8 cellular contexts compared by ENCODE assay signal in genomic region chr12:12890815-12891645, GRCh38. TPM values are rescaled to one million over a fixed set of nuclear protein-coding genes. Genes with fewer than 3 reads are reported as not detected.
DNase-seq lines count a peak whose midpoint lies in the region; ATAC-seq and TF ChIP-seq lines count a peak whose summit lies in the region.

Gene GPRC5A (plus strand): TSS chr12:12891562. CDS start chr12:12908250, 16,688 bp downstream.

- peaks cover 0 to 13% (median 0%) of the 10 kb centered on the region in 4 donors for H3K4me1 Mint-ChIP-seq in CD4-positive, CD25-positive, alpha-beta regulatory T cell

- H4K20me1 ChIP-seq in PC-9 (ENCODE audit: insufficient read depth) (peaks cover 39% of the 10 kb centered on the region), osteoblast (ENCODE audit: insufficient read depth, low read length) (no peaks in the 10 kb centered on the region)

- H3K36me3 Mint-ChIP-seq in CD4-positive, CD25-positive, alpha-beta regulatory T cell, result no peaks in the 10 kb centered on the region

- peaks cover 66% of the 10 kb centered on the region for H3K27me3 Mint-ChIP-seq in CD4-positive, CD25-positive, alpha-beta regulatory T cell

- H3K4me2 ChIP-seq in PC-9, result peak within 1 kb of the TSS; percentile 88
- H3K4me2 ChIP-seq in osteoblast (ENCODE audit: insufficient read depth, low read length), result peak within 1 kb of the TSS; percentile 96

- POLR2A ChIA-PET in PC-9 (lab: Charles Lee; ENCODE audit: unreplicated experiment), result interaction anchor here (0.5 to 3.2 kb wide), 39 partner anchors 9 to 1348 kb away, joined by 3 to 103 read pairs (median 6); partner anchors contain the start of gene EMP1

- BruUV-seq in PC-9 (replicated peaks; lab: Mats Ljungman, UMichigan), result no TSS peak

- H3K9me3 Mint-ChIP-seq in CD4-positive, CD25-positive, alpha-beta regulatory T cell, result peaks cover 0 to 3% (median 0%) of the 10 kb centered on the region in 7 donors

- H3K4me1 ChIP-seq in CD4-positive, CD25-positive, alpha-beta regulatory T cell (ENCODE audit: control insufficient read depth, insufficient read depth, low read length, poor library complexity, severe bottlenecking), result peaks cover 7% of the 10 kb centered on the region
- H3K4me1 ChIP-seq in HAP-1 (peaks cover 11% of the 10 kb centered on the region), PC-9 (replicated peaks; ENCODE audit: insufficient read depth) (peaks cover 44% of the 10 kb centered on the region), adipocyte (ENCODE audit: control insufficient read depth, insufficient read depth, low read length) (peaks cover 12% of the 10 kb centered on the region), osteoblast (ENCODE audit: insufficient read depth, low read length) (peaks cover 28% of the 10 kb centered on the region)

- no peak within 1 kb of the TSS for H3K27ac ChIP-seq in CD4-positive, CD25-positive, alpha-beta regulatory T cell (ENCODE audit: insufficient read depth, low read length, poor library complexity, severe bottlenecking)
- peak within 1 kb of the TSS; percentile 93 for H3K27ac ChIP-seq in PC-9
- peak within 1 kb of the TSS; percentile 99 for H3K27ac ChIP-seq in osteoblast (ENCODE audit: low read depth, low read length)

- H3K27ac Mint-ChIP-seq in CD4-positive, CD25-positive, alpha-beta regulatory T cell, result peak within 1 kb of the TSS in 2 of 3 donors; percentile 23 to 90

- in situ Hi-C loops in HAP-1 (cut with MboI; ENCODE audit: low sequenced_read_pairs), result no loop called here

- intact Hi-C loops in PC-9 (cut with micrococcal nuclease; ENCODE audit: unreplicated experiment) (loop anchor here (1.0 to 10.0 kb wide), 13 partner anchors 8 to 311 kb away; partner anchors contain the start of gene DDX47), Right ventricle myocardium superior (cut with DNase I) (no loop called here)

- no peaks in the 10 kb centered on the region for H3K9me3 ChIP-seq in CD4-positive, CD25-positive, alpha-beta regulatory T cell (ENCODE audit: control insufficient read depth in 2 of 2, low read length in 2 of 2)
- no peaks in the 10 kb centered on the region for H3K9me3 ChIP-seq in HAP-1
- no peaks in the 10 kb centered on the region for H3K9me3 ChIP-seq in PC-9 (ENCODE audit: insufficient read depth, low read depth)
- H3K9me3 ChIP-seq in adipocyte (ENCODE audit: control insufficient read depth, low read length), result no peaks in the 10 kb centered on the region
- H3K9me3 ChIP-seq in osteoblast (ENCODE audit: low read depth, low read length), result no peaks in the 10 kb centered on the region

- peaks cover 48% of the 10 kb centered on the region for H3F3A ChIP-seq in PC-9 (ENCODE audit: insufficient read depth, low read depth)

- no peaks in the 10 kb centered on the region for H3K36me3 ChIP-seq in CD4-positive, CD25-positive, alpha-beta regulatory T cell (ENCODE audit: control insufficient read depth, insufficient read depth, low read length)
- H3K36me3 ChIP-seq in HAP-1 (replicated peaks) (no peaks in the 10 kb centered on the region), PC-9 (ENCODE audit: low read depth) (peaks cover 33% of the 10 kb centered on the region), adipocyte (ENCODE audit: control insufficient read depth, insufficient read depth, low read length, severe bottlenecking) (no peaks in the 10 kb centered on the region), osteoblast (ENCODE audit: insufficient read depth, low read length) (no peaks in the 10 kb centered on the region)

- H3K4me3 ChIP-seq in CD4-positive, CD25-positive, alpha-beta regulatory T cell (ENCODE audit: low read depth, low read length), result peak within 1 kb of the TSS; percentile 67
- H3K4me3 ChIP-seq in HAP-1 (no peak within 1 kb of the TSS), PC-9 (peak within 1 kb of the TSS; percentile 86), adipocyte (ENCODE audit: low read length) (peak within 1 kb of the TSS; percentile 71), osteoblast (ENCODE audit: insufficient read depth, low read length) (peak within 1 kb of the TSS; percentile 80)

- H3K9me2 ChIP-seq in PC-9 (ENCODE audit: insufficient read depth), result no peaks in the 10 kb centered on the region

- peaks cover 10% of the 10 kb centered on the region for H3K27me3 ChIP-seq in CD4-positive, CD25-positive, alpha-beta regulatory T cell (ENCODE audit: control insufficient read depth, insufficient read depth, low read length)
- H3K27me3 ChIP-seq in HAP-1 (ENCODE audit: low read depth), result no peaks in the 10 kb centered on the region; the same call in 1 of the 2 replicates
- H3K27me3 ChIP-seq in PC-9 (ENCODE audit: insufficient read depth, low read depth), result no peaks in the 10 kb centered on the region
- H3K27me3 ChIP-seq in adipocyte (replicated peaks; ENCODE audit: control insufficient read depth, insufficient read depth, low read length), result no peaks in the 10 kb centered on the region
- no peaks in the 10 kb centered on the region for H3K27me3 ChIP-seq in osteoblast (ENCODE audit: insufficient read depth, low read length)

- no peak within 1 kb of the TSS for H2AFZ ChIP-seq in PC-9
- peak within 1 kb of the TSS; percentile 79 for H2AFZ ChIP-seq in osteoblast (ENCODE audit: low read length)

- DNase-seq in CD4-positive, CD25-positive, alpha-beta regulatory T cell, result peak; percentile 8 to 69 (median 28)
- DNase-seq in HAP-1 (ENCODE audit: low spot score in 2 of 2) (peak; percentile 36 to 61), PC-9 (peak; percentile 96 to 100), adipocyte (ENCODE audit: low read depth) (peak; percentile 89), Right ventricle myocardium superior (peak; percentile 87), osteoblast (ENCODE audit: insufficient read length, low spot score, missing footprints) (peak; percentile 97), AML-193 (lab: John Stamatoyannopoulos, UW) (no peak)

- peak within 1 kb of the TSS; percentile 50 to 93 (median 89) for H3K4me3 Mint-ChIP-seq in CD4-positive, CD25-positive, alpha-beta regulatory T cell

- CTCF ChIA-PET in PC-9 (lab: Charles Lee), result interaction anchor here (0.7 to 3.0 kb wide), 11 partner anchors 18 to 102 kb away, joined by 3 to 21 read pairs (median 5); partner anchors contain the start of gene DDX47

- H3K79me2 ChIP-seq in PC-9 (ENCODE audit: low read depth) (peaks cover 64% of the 10 kb centered on the region), osteoblast (ENCODE audit: insufficient read depth, low read length) (peaks cover 16% of the 10 kb centered on the region)

- peak; percentile 64 to 65 for ATAC-seq in CD4-positive, CD25-positive, alpha-beta regulatory T cell (ENCODE audit: low read depth in 2 of 2)
- ATAC-seq in Right ventricle myocardium superior (ENCODE audit: poor library complexity), result peak; percentile 92
- ATAC-seq in HG02623 (IDR thresholded peaks at IDR 0.05; ENCODE audit: unreplicated experiment), result no peak

- H3K9ac ChIP-seq in adipocyte (ENCODE audit: low read length), result peak within 1 kb of the TSS; percentile 71

- no peak; the same call in 1 of the 2 replicates for TF ChIP-seq CTCF in PC-9 (conservative IDR thresholded peaks at IDR 0.05)
- peak; percentile 30 for TF ChIP-seq CTCF in osteoblast (IDR thresholded peaks at IDR 0.05; ENCODE audit: extremely low read depth, low read depth, low read length)

RNA-seq across cellular contexts. Expression of gene GPRC5A, which starts in this region (rescaled TPM):
- total RNA-seq in CD4-positive, CD25-positive, alpha-beta regulatory T cell, result 0.20 TPM
- polyA plus RNA-seq in CD4-positive, CD25-positive, alpha-beta regulatory T cell, result not detected
- total RNA-seq in PC-9 (2021), result 468 and 642 TPM in 2 replicates
- 2.0 TPM for total RNA-seq in Right ventricle myocardium superior
- total RNA-seq in osteoblast, result 2.7 and 4.7 TPM in 2 replicates

Comparison
In these comparisons a context has a peak if more than half of its experiments do, and no peak if none do; other contexts are left out.
1. RNA of gene GPRC5A (total RNA-seq): 468 to 642 TPM in PC-9; 2.7 to 4.7 TPM in osteoblast, 2.0 TPM in Right ventricle myocardium superior (single experiment) and 0.20 TPM in CD4-positive, CD25-positive, alpha-beta regulatory T cell (single experiment); every median in the first group is over 10 times any median in the second.
2. Peak in DNase-seq, ATAC-seq and H3K4me3 ChIP-seq in CD4-positive, CD25-positive, alpha-beta regulatory T cell; RNA of the gene not detected or under 1 TPM.
3. DNase-seq: peak in HAP-1 (2 of 2), PC-9 (2 of 2), adipocyte (single experiment), Right ventricle myocardium superior (single experiment) and osteoblast (single experiment); none in AML-193 (0 of 2).